In genomic region chr2:160126315-160126714, GRCh38 we compare ENCODE assay signal across 1 cellular context.
TF ChIP-seq lines count a peak whose summit lies in the region.

No MANE protein-coding gene starts in this region.

TF ChIP-seq in GM23338, 12 proteins besides CTCF, POLR2A, EP300 and RAD21 (continued from another document):
- TF ChIP-seq POLR2AphosphoS5 (IDR thresholded peaks at IDR 0.05; ENCODE audit: low read depth) (no peak), STAT1 (IDR thresholded peaks at IDR 0.05; ENCODE audit: unreplicated experiment) (no peak), JUNB (IDR thresholded peaks at IDR 0.05; ENCODE audit: unreplicated experiment) (no peak), ZNF114 (CRISPR knock-in tag; IDR thresholded peaks at IDR 0.05) (no peak), ETS1 (IDR thresholded peaks at IDR 0.05) (no peak), CREB1 (CRISPR knock-in tag; IDR thresholded peaks at IDR 0.05; ENCODE audit: low read depth) (no peak), NANOG (IDR thresholded peaks at IDR 0.05; ENCODE audit: borderline replicate concordance) (no peak), REST (IDR thresholded peaks at IDR 0.05; ENCODE audit: unreplicated experiment) (no peak)
